Comparison of ENCODE assay signal across 1 cellular context in the genomic region with DNA sequence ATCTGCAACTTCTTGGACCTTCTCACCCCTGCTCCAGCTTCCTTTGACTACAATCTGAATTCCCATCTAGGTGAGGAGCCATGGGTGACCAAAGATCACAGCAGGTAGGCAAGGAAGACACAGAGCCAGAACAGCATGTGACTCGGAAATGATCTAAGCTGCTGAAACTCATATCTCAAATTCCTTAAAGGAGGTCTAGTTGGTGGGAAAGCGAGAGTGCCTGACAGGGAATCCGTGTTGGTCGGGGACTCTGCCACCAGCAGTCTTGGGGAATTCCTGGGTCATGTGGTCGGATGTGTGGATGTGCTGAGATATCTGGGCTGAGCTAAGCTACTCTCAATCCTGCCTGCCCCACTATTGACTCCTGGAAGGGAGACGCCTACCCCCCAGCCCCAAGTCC.
A peak's percentile ranks its signal among the peaks of the same experiment; 100 is the strongest.
TF ChIP-seq lines count a peak whose summit lies in the region.

No MANE protein-coding gene starts in this region.

TF ChIP-seq in H1, 55 proteins besides CTCF, POLR2A, EP300 and RAD21:
- TF ChIP-seq TEAD4 (IDR thresholded peaks at IDR 0.05; ENCODE audit: low read depth, low read length) (0 out of 2 replicates have a peak, but pooled peaks have one; percentile 11), EZH2 (IDR thresholded peaks at IDR 0.05; ENCODE audit: low read depth, low read length, severe bottlenecking) (no peak)
TF ChIP-seq in H1: peak in this region for 1.
